Comparison of ENCODE assay signal across 18 cellular contexts in genomic region chr13:111480976-111481375, GRCh38.
DNase-seq lines count a peak whose midpoint lies in the region; ATAC-seq and TF ChIP-seq lines count a peak whose summit lies in the region.
"Had no signal": no experiment of that assay in that cellular context is flagged by ENCODE, and none has a peak within 500 bp of the region (broad histone marks: within the 10 kb centered on the region; RNA-seq: fewer than 3 reads in every experiment).

No MANE protein-coding gene starts in this region.

- no peak for TF ChIP-seq CTCF in mesothelial cell of epicardium (IDR thresholded peaks at IDR 0.05; ENCODE audit: unreplicated experiment)

- DNase-seq in NCI-H526 treated with DMSO at 0.1 percent for 48 hours (lab: John Stamatoyannopoulos, UW) (peak; percentile 86), NCI-H526 (lab: John Stamatoyannopoulos, UW) (no peak), NCI-H2081 treated with DMSO at 0.1 percent for 48 hours (lab: John Stamatoyannopoulos, UW) (peak; percentile 98), SHP77 (lab: John Stamatoyannopoulos, UW) (peak; percentile 99 to 100), ureter (ENCODE audit: low spot score) (peak; percentile 20), mesothelial cell of epicardium (ENCODE audit: low spot score in 2 of 2, unreplicated experiment in 2 of 2) (no peak)
- no peak for DNase-seq in activated CD4-positive, alpha-beta T cell treated with anti-CD3 and anti-CD28 coated beads, Interleukin-2, amount 50 U/mL, for 4 hours
- DNase-seq: 8988T; activated gamma-delta T cell; glutamatergic neuron; left colon; mucosa of descending colon; NCI-H2171 treated with DMSO at 0.1 percent for 48 hours; psoas muscle; stimulated activated CD4-positive, alpha-beta T cell treated with anti-CD3 and anti-CD28 coated beads, Interleukin-2, amount 100 ng/mL, for 48 hours had no signal

- no peak overlapping the region for H3K4me3 Mint-ChIP-seq in mesothelial cell of epicardium
- H3K4me3 Mint-ChIP-seq: neural progenitor cell had no signal

- no peak overlapping the region for H3K27ac Mint-ChIP-seq in mesothelial cell of epicardium
- H3K27ac Mint-ChIP-seq: neural progenitor cell had no signal

- H3K36me3 Mint-ChIP-seq in mesothelial cell of epicardium: no peaks in the 10 kb centered on the region
- H3K36me3 Mint-ChIP-seq: neural progenitor cell had no signal

- peaks cover 7% of the 10 kb centered on the region for H3K9me3 Mint-ChIP-seq in mesothelial cell of epicardium

- no peak for ATAC-seq in GM18907 (IDR thresholded peaks at IDR 0.05; ENCODE audit: unreplicated experiment)
- ATAC-seq: left colon, mucosa of descending colon, psoas muscle, Right ventricle myocardium inferior had no signal

- H3K27me3 Mint-ChIP-seq in mesothelial cell of epicardium (ENCODE audit: low read depth): peaks cover 29% of the 10 kb centered on the region

- H3K4me1 Mint-ChIP-seq in mesothelial cell of epicardium: no peaks in the 10 kb centered on the region

Comparison
In these comparisons a context has a peak if more than half of its experiments do, and no peak if none do; other contexts are left out.
1. DNase-seq: peak in NCI-H526 treated with DMSO at 0.1 percent for 48 hours (single experiment), NCI-H2081 treated with DMSO at 0.1 percent for 48 hours (single experiment), SHP77 (2 of 2) and ureter (single experiment); none in NCI-H526 (0 of 2), mesothelial cell of epicardium (0 of 2) and activated CD4-positive, alpha-beta T cell treated with anti-CD3 and anti-CD28 coated beads, Interleukin-2, amount 50 U/mL, for 4 hours (0 of 2).